1 cellular context compared by ENCODE assay signal in the genomic region with DNA sequence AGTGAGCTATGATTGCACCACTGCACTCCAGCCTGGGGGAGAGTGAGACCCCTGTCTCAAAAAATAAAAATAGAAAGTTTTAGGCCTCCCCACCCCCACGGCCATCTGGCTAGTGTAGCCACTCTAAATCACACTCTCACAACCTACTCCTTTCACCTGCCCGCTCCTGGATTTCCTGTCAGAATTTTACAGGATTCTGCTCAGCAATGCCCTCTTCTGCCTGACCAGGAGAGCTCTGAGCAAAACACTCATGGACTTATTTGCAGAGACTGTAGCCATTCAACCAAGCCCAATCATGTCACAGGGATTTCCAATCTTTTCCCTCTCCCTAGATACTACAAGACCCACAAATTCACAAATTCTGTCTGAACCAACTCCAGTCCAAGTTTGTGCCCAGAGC.
TF ChIP-seq lines count a peak whose summit lies in the region.

No MANE protein-coding gene starts in this region.

TF ChIP-seq in WTC11, 78 proteins besides CTCF, POLR2A, EP300 and RAD21 (continued from another document):
- TF ChIP-seq, protein P1, sequence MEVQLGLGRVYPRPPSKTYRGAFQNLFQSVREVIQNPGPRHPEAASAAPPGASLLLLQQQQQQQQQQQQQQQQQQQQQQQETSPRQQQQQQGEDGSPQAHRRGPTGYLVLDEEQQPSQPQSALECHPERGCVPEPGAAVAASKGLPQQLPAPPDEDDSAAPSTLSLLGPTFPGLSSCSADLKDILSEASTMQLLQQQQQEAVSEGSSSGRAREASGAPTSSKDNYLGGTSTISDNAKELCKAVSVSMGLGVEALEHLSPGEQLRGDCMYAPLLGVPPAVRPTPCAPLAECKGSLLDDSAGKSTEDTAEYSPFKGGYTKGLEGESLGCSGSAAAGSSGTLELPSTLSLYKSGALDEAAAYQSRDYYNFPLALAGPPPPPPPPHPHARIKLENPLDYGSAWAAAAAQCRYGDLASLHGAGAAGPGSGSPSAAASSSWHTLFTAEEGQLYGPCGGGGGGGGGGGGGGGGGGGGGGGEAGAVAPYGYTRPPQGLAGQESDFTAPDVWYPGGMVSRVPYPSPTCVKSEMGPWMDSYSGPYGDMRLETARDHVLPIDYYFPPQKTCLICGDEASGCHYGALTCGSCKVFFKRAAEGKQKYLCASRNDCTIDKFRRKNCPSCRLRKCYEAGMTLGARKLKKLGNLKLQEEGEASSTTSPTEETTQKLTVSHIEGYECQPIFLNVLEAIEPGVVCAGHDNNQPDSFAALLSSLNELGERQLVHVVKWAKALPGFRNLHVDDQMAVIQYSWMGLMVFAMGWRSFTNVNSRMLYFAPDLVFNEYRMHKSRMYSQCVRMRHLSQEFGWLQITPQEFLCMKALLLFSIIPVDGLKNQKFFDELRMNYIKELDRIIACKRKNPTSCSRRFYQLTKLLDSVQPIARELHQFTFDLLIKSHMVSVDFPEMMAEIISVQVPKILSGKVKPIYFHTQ (CRISPR knock-in tag; IDR thresholded peaks at IDR 0.05): no peak
- TF ChIP-seq FOXP1 (CRISPR knock-in tag; IDR thresholded peaks at IDR 0.05; ENCODE audit: borderline replicate concordance) (no peak), RELA (CRISPR knock-in tag; IDR thresholded peaks at IDR 0.05; ENCODE audit: borderline replicate concordance) (no peak), ZNF263 (CRISPR knock-in tag; IDR thresholded peaks at IDR 0.05; ENCODE audit: low read depth) (no peak), IRF2 (CRISPR knock-in tag; IDR thresholded peaks at IDR 0.05; ENCODE audit: borderline replicate concordance, low read depth) (no peak), ZNF232 (CRISPR knock-in tag; IDR thresholded peaks at IDR 0.05) (no peak)
- TF ChIP-seq, protein P2, sequence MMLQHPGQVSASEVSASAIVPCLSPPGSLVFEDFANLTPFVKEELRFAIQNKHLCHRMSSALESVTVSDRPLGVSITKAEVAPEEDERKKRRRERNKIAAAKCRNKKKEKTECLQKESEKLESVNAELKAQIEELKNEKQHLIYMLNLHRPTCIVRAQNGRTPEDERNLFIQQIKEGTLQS (CRISPR knock-in tag; conservative IDR thresholded peaks at IDR 0.05): no peak
- TF ChIP-seq, protein P3, sequence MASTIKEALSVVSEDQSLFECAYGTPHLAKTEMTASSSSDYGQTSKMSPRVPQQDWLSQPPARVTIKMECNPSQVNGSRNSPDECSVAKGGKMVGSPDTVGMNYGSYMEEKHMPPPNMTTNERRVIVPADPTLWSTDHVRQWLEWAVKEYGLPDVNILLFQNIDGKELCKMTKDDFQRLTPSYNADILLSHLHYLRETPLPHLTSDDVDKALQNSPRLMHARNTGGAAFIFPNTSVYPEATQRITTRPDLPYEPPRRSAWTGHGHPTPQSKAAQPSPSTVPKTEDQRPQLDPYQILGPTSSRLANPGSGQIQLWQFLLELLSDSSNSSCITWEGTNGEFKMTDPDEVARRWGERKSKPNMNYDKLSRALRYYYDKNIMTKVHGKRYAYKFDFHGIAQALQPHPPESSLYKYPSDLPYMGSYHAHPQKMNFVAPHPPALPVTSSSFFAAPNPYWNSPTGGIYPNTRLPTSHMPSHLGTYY (CRISPR knock-in tag; IDR thresholded peaks at IDR 0.05): no peak
- TF ChIP-seq, protein P4, sequence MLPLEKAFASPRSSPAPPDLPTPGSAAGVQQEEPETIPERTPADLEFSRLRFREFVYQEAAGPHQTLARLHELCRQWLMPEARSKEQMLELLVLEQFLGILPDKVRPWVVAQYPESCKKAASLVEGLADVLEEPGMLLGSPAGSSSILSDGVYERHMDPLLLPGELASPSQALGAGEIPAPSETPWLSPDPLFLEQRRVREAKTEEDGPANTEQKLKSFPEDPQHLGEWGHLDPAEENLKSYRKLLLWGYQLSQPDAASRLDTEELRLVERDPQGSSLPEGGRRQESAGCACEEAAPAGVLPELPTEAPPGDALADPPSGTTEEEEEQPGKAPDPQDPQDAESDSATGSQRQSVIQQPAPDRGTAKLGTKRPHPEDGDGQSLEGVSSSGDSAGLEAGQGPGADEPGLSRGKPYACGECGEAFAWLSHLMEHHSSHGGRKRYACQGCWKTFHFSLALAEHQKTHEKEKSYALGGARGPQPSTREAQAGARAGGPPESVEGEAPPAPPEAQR (CRISPR knock-in tag; IDR thresholded peaks at IDR 0.05): no peak
- TF ChIP-seq, protein P5, sequence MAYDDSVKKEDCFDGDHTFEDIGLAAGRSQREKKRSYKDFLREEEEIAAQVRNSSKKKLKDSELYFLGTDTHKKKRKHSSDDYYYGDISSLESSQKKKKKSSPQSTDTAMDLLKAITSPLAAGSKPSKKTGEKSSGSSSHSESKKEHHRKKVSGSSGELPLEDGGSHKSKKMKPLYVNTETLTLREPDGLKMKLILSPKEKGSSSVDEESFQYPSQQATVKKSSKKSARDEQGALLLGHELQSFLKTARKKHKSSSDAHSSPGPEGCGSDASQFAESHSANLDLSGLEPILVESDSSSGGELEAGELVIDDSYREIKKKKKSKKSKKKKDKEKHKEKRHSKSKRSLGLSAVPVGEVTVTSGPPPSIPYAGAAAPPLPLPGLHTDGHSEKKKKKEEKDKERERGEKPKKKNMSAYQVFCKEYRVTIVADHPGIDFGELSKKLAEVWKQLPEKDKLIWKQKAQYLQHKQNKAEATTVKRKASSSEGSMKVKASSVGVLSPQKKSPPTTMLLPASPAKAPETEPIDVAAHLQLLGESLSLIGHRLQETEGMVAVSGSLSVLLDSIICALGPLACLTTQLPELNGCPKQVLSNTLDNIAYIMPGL (CRISPR knock-in tag; IDR thresholded peaks at IDR 0.05): no peak
